4 cellular contexts compared by ENCODE assay signal in genomic region chr9:97945470-97945869, GRCh38. TPM values are rescaled to one million over a fixed set of nuclear protein-coding genes. Genes with fewer than 3 reads are reported as not detected.
"Had no signal": no experiment of that assay in that cellular context is flagged by ENCODE, and none has a peak within 500 bp of the region (broad histone marks: within the 10 kb centered on the region; RNA-seq: fewer than 3 reads in every experiment).

No MANE protein-coding gene starts in this region.

RNA-seq across cellular contexts. Expression of gene HEMGN, which starts 7.5 kb away (rescaled TPM):
- total RNA-seq: HepG2, HT-29, HT1080, IMR-90 had no signal
- polyA plus RNA-seq: HepG2, IMR-90 had no signal
